9 cellular contexts compared by ENCODE assay signal in the genomic region with DNA sequence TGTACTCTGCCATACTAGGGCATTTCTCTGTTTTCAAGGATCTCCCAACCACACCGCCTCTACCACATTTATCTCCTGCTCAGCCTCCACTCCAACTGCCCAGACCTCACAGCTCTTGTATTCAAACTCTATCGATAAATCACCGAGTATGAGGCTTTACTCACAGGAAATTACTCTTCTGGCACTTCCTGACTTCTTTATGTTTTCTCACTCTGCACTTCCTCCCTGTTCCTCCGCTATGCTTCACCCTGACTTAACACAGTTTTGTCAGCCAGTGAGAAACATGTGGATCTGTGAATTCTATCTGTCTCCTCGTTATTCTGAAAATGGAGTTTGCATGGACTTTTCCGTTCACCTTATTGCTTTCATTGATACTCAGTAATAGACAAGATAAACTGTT. TPM values are rescaled to one million over a fixed set of nuclear protein-coding genes. Genes with fewer than 3 reads are reported as not detected.
DNase-seq lines count a peak whose midpoint lies in the region; ATAC-seq, FAIRE-seq and TF ChIP-seq lines count a peak whose summit lies in the region.
"Had no signal": no experiment of that assay in that cellular context is flagged by ENCODE, and none has a peak within 500 bp of the region (broad histone marks: within the 10 kb centered on the region; RNA-seq: fewer than 3 reads in every experiment).

No MANE protein-coding gene starts in this region.

- dilution Hi-C loops in keratinocyte (cut with MboI; ENCODE audit: extremely low pct_ligation_motif_present, low sequenced_read_pairs) = no loop called here

- peak; percentile 32 for FAIRE-seq in keratinocyte (lab: Jason Lieb, UNC)

- H3K9me3 ChIP-seq in left ventricle myocardium inferior (replicated peaks) (no peaks in the 10 kb centered on the region), T-helper 17 cell (ENCODE audit: control insufficient read depth, low read length, poor library complexity, severe bottlenecking) (no peaks in the 10 kb centered on the region), keratinocyte (ENCODE audit: control insufficient read depth, low read depth, low read length) (no peaks in the 10 kb centered on the region), MG63 (no peaks in the 10 kb centered on the region)
- H3K9me3 ChIP-seq: body of pancreas had no signal

- H3K4me3 Mint-ChIP-seq in T-helper 17 cell = peak overlapping the region; percentile 90
- peak overlapping the region; percentile 8 for H3K4me3 Mint-ChIP-seq in type B pancreatic cell

- H4K20me1 ChIP-seq in keratinocyte (ENCODE audit: control insufficient read depth, extremely low read depth, insufficient read depth, low read length) = no peaks in the 10 kb centered on the region

- H3K36me3 ChIP-seq in left ventricle myocardium inferior (no peaks in the 10 kb centered on the region), keratinocyte (ENCODE audit: control insufficient read depth in 2 of 2, extremely low read depth in 1 of 2, insufficient read depth in 2 of 2, low read length in 2 of 2) (no peaks in the 10 kb centered on the region), MG63 (no peaks in the 10 kb centered on the region)

- DNase-seq in left ventricle myocardium inferior (no peak), left ventricle myocardium superior (no peak), T-helper 17 cell (no peak), keratinocyte (ENCODE audit: low read depth, low spot score) (no peak), type B pancreatic cell (ENCODE audit: extremely low spot score, unreplicated experiment) (no peak), hypothalamus (lab: John Stamatoyannopoulos, UW) (no peak), MG63 (no peak)
- DNase-seq: body of pancreas had no signal

- H3K9me3 Mint-ChIP-seq in type B pancreatic cell = no peaks in the 10 kb centered on the region

- H3K4me3 ChIP-seq in left ventricle myocardium inferior (peak overlapping the region; percentile 34), keratinocyte (ENCODE audit: control insufficient read depth in 2 of 3, extremely low read depth in 1 of 3, insufficient read depth in 2 of 3, low read depth in 1 of 3, low read length in 3 of 3) (no peak overlapping the region), MG63 (no peak overlapping the region)
- H3K4me3 ChIP-seq: body of pancreas had no signal

- H3K27ac ChIP-seq in left ventricle myocardium inferior (replicated peaks) (peak overlapping the region; percentile 72), keratinocyte (ENCODE audit: control insufficient read depth, insufficient read depth, low read length) (no peak overlapping the region)

- no peak for ATAC-seq in left ventricle myocardium superior
- ATAC-seq in T-helper 17 cell = peak; percentile 7
- ATAC-seq in HG02610 (IDR thresholded peaks at IDR 0.05; ENCODE audit: unreplicated experiment) = no peak
- ATAC-seq: body of pancreas had no signal

- H3K9ac ChIP-seq in keratinocyte (ENCODE audit: control insufficient read depth, extremely low read depth, insufficient read depth, low read length) = no peak overlapping the region

- intact Hi-C loops in left ventricle myocardium inferior (cut with micrococcal nuclease) (no loop called here), left ventricle myocardium superior (cut with micrococcal nuclease) (no loop called here)

- H3K4me1 Mint-ChIP-seq in T-helper 17 cell = peaks cover 37% of the 10 kb centered on the region
- peaks cover 19% of the 10 kb centered on the region for H3K4me1 Mint-ChIP-seq in type B pancreatic cell (ENCODE audit: unreplicated experiment)

- no peaks in the 10 kb centered on the region for H3K27me3 ChIP-seq in left ventricle myocardium inferior (ENCODE audit: low read depth)
- H3K27me3 ChIP-seq in keratinocyte (ENCODE audit: control insufficient read depth, extremely low read depth, insufficient read depth, low read length) = no peaks in the 10 kb centered on the region
- H3K27me3 ChIP-seq in MG63 = 0 out of 2 replicates have a peak, but pooled peaks cover 2% of the 10 kb centered on the region
- H3K27me3 ChIP-seq: body of pancreas had no signal

- H3K79me2 ChIP-seq in keratinocyte (ENCODE audit: control insufficient read depth, insufficient read depth, low read length) = no peaks in the 10 kb centered on the region

- TF ChIP-seq CTCF in left ventricle myocardium inferior (IDR thresholded peaks at IDR 0.05; ENCODE audit: borderline replicate concordance) (no peak), keratinocyte (optimal IDR thresholded peaks at IDR 0.05 in 1 of 3, IDR thresholded peaks at IDR 0.05 in 1 of 3, conservative IDR thresholded peaks at IDR 0.05 in 1 of 3; ENCODE audit: extremely low read depth in 1 of 3, insufficient read depth in 2 of 3, low read length in 3 of 3) (no peak), type B pancreatic cell (conservative IDR thresholded peaks at IDR 0.05) (no peak)

- H3K9me1 ChIP-seq in keratinocyte (ENCODE audit: control insufficient read depth, extremely low read depth, insufficient read depth, low read length) = no peaks in the 10 kb centered on the region

- no peak overlapping the region for H3K4me2 ChIP-seq in keratinocyte (ENCODE audit: control insufficient read depth, extremely low read depth, insufficient read depth, low read depth, low read length)

- no peak overlapping the region for H2AFZ ChIP-seq in keratinocyte (ENCODE audit: control insufficient read depth, low read length)

- H3K27me3 Mint-ChIP-seq in T-helper 17 cell = no peaks in the 10 kb centered on the region
- no peaks in the 10 kb centered on the region for H3K27me3 Mint-ChIP-seq in type B pancreatic cell

- H3K36me3 Mint-ChIP-seq in T-helper 17 cell (ENCODE audit: low read depth) (peaks cover 2% of the 10 kb centered on the region), type B pancreatic cell (peaks cover 3% of the 10 kb centered on the region)

- H3K4me1 ChIP-seq in left ventricle myocardium inferior (peaks cover 30% of the 10 kb centered on the region), keratinocyte (ENCODE audit: control insufficient read depth, extremely low read depth, insufficient read depth, low read length) (peaks cover 3% of the 10 kb centered on the region)

- H3K27ac Mint-ChIP-seq in T-helper 17 cell (peak overlapping the region; percentile 96), type B pancreatic cell (no peak overlapping the region)

RNA-seq across cellular contexts. Expression of gene CARD8, which starts 2.6 kb away (rescaled TPM):
- total RNA-seq in left ventricle myocardium inferior (33.3 TPM), left ventricle myocardium superior (31.2 TPM), T-helper 17 cell (100 to 1,000 TPM; 127 to 164 TPM), type B pancreatic cell (ENCODE audit: low replicate concordance) (21.9 and 50.4 TPM in 2 replicates)
- 5.0 to 6.2 TPM (median 5.2 TPM) in 3 replicates for polyA plus RNA-seq in keratinocyte
- 3.3 TPM for polyA plus RNA-seq in keratinocyte (2011; ENCODE audit: low read depth)
- polyA plus RNA-seq in keratinocyte (2011; cell fraction: cytosol; rRNA removed) = 2.7 and 3.3 TPM in 2 replicates
- 11.8 and 14.7 TPM in 2 replicates for polyA plus RNA-seq in keratinocyte (2011; cell fraction: nucleus; rRNA removed)
- 1.5 and 5.4 TPM in 2 replicates for polyA plus RNA-seq in keratinocyte (2012; ENCODE audit: low replicate concordance)
- polyA minus RNA-seq in keratinocyte = 2.6 to 7.4 TPM (median 5.6 TPM) in 3 replicates
- polyA minus RNA-seq in keratinocyte (2011; cell fraction: cytosol; rRNA and poly(A)+ RNA removed) = 1.5 TPM
- 5.7 and 6.2 TPM in 2 replicates for polyA minus RNA-seq in keratinocyte (2011; cell fraction: nucleus; rRNA and poly(A)+ RNA removed)
- 8.3 and 17.5 TPM in 2 replicates for total RNA-seq in MG63 (2014; rRNA removed; shearing (Covaris generic); ENCODE audit: low replicate concordance)

RNA-seq across cellular contexts. Expression of gene ZNF114, which starts 11.5 kb away (rescaled TPM):
- total RNA-seq in left ventricle myocardium inferior = 0.55 TPM
- 0.10 TPM for total RNA-seq in left ventricle myocardium superior
- not detected for total RNA-seq in T-helper 17 cell
- polyA plus RNA-seq in keratinocyte = 0.23 to 0.45 TPM (median 0.27 TPM) in 3 replicates
- 0.55 TPM for polyA plus RNA-seq in keratinocyte (2011; ENCODE audit: low read depth)
- polyA plus RNA-seq in keratinocyte (2011; cell fraction: cytosol; rRNA removed) = 0.23 and 0.40 TPM in 2 replicates
- 0.42 and 0.88 TPM in 2 replicates for polyA plus RNA-seq in keratinocyte (2011; cell fraction: nucleus; rRNA removed)
- 0.44 and 0.65 TPM in 2 replicates for polyA plus RNA-seq in keratinocyte (2012; ENCODE audit: low replicate concordance)
- 0.36 to 0.51 TPM in 2 of 3 replicates, not detected in the other for polyA minus RNA-seq in keratinocyte
- not detected for polyA minus RNA-seq in keratinocyte (2011; cell fraction: cytosol; rRNA and poly(A)+ RNA removed)
- polyA minus RNA-seq in keratinocyte (2011; cell fraction: nucleus; rRNA and poly(A)+ RNA removed) = 0.21 and 0.39 TPM in 2 replicates
- 1.5 and 7.4 TPM in 2 replicates for total RNA-seq in type B pancreatic cell (ENCODE audit: low replicate concordance)
- not detected in 2 replicates for total RNA-seq in MG63 (2014; rRNA removed; shearing (Covaris generic); ENCODE audit: low replicate concordance)
